Comparison of ENCODE assay signal across 1 cellular context in genomic region chr10:97736403-97736901, GRCh38.
TF ChIP-seq lines count a peak whose summit lies in the region.

No MANE protein-coding gene starts in this region.

TF ChIP-seq in K562, 482 proteins besides CTCF, POLR2A, EP300 and RAD21:
- TF ChIP-seq BCOR (IDR thresholded peaks at IDR 0.05) (no peak), CLOCK (CRISPR knock-in tag; IDR thresholded peaks at IDR 0.05; ENCODE audit: borderline replicate concordance) (no peak), DIDO1 (tag; IDR thresholded peaks at IDR 0.05; ENCODE audit: low read depth) (0 out of 2 replicates have a peak, but pooled peaks have one; percentile 27), BACH1 (tag; IDR thresholded peaks at IDR 0.05) (0 out of 2 replicates have a peak, but pooled peaks have one; percentile 44), ZNF589 (CRISPR knock-in tag; IDR thresholded peaks at IDR 0.05; ENCODE audit: low read depth) (no peak), HNRNPUL1 (IDR thresholded peaks at IDR 0.05; ENCODE audit: low read length) (no peak), RBFOX2 (IDR thresholded peaks at IDR 0.05; ENCODE audit: low read depth, low read length) (no peak), TOE1 (IDR thresholded peaks at IDR 0.05; ENCODE audit: borderline replicate concordance) (no peak), TOE1 (CRISPR knock-in tag; IDR thresholded peaks at IDR 0.05; ENCODE audit: borderline replicate concordance, low read depth) (no peak), NFRKB (IDR thresholded peaks at IDR 0.05; ENCODE audit: low read depth) (no peak), IRF2 (CRISPR knock-in tag; IDR thresholded peaks at IDR 0.05) (no peak), PML (IDR thresholded peaks at IDR 0.05; ENCODE audit: low read length) (no peak), CCNT2 (IDR thresholded peaks at IDR 0.05; ENCODE audit: borderline replicate concordance, extremely low read depth, insufficient read length, low read depth, low read length) (no peak), SMARCC2 (IDR thresholded peaks at IDR 0.05; ENCODE audit: low read depth) (no peak), ZNF644 (tag; IDR thresholded peaks at IDR 0.05; ENCODE audit: low read depth) (0 out of 2 replicates have a peak, but pooled peaks have one; percentile 39), ZNF583 (CRISPR knock-in tag; IDR thresholded peaks at IDR 0.05) (peak; percentile 52; the same call in 1 of the 2 replicates), HDAC8 (tag; IDR thresholded peaks at IDR 0.05) (peak; percentile 82), U2AF2 (optimal IDR thresholded peaks at IDR 0.05; ENCODE audit: low read depth, low read length) (no peak), PRDM10 (IDR thresholded peaks at IDR 0.05; ENCODE audit: partially characterized antibody) (no peak), ZNF143 (CRISPR knock-in tag; IDR thresholded peaks at IDR 0.05) (no peak), ZNF830 (CRISPR knock-in tag; IDR thresholded peaks at IDR 0.05) (no peak), ZFP91 (CRISPR knock-in tag; IDR thresholded peaks at IDR 0.05) (no peak), ZNF311 (CRISPR knock-in tag; IDR thresholded peaks at IDR 0.05) (0 out of 2 replicates have a peak, but pooled peaks have one; percentile 36), TSC22D4 (tag; IDR thresholded peaks at IDR 0.05) (no peak), ZNF766 (CRISPR knock-in tag; conservative IDR thresholded peaks at IDR 0.05) (peak; percentile 43; the same call in 1 of the 2 replicates), ID3 (CRISPR knock-in tag; IDR thresholded peaks at IDR 0.05) (no peak), ID3 (tag; IDR thresholded peaks at IDR 0.05) (no peak; the same call in 1 of the 2 replicates), OTX1 (CRISPR knock-in tag; IDR thresholded peaks at IDR 0.05) (no peak), MECOM (CRISPR knock-in tag; IDR thresholded peaks at IDR 0.05) (0 out of 2 replicates have a peak, but pooled peaks have one; percentile 36), SRSF3 (IDR thresholded peaks at IDR 0.05; ENCODE audit: insufficient read depth, low read length) (no peak), HOMEZ (CRISPR knock-in tag; IDR thresholded peaks at IDR 0.05) (no peak), MIER1 (IDR thresholded peaks at IDR 0.05; ENCODE audit: low read depth) (0 out of 2 replicates have a peak, but pooled peaks have one; percentile 24), IRF9 (tag; IDR thresholded peaks at IDR 0.05) (0 out of 2 replicates have a peak, but pooled peaks have one; percentile 38), RFX5 (IDR thresholded peaks at IDR 0.05; ENCODE audit: low read depth, low read length) (no peak), E4F1 (CRISPR knock-in tag; IDR thresholded peaks at IDR 0.05; ENCODE audit: borderline replicate concordance) (no peak), THAP12 (CRISPR knock-in tag; IDR thresholded peaks at IDR 0.05) (no peak)
TF ChIP-seq in K562: peak in this region for 10.
